ENCODE assay signal across 1 cellular context in the genomic region with DNA sequence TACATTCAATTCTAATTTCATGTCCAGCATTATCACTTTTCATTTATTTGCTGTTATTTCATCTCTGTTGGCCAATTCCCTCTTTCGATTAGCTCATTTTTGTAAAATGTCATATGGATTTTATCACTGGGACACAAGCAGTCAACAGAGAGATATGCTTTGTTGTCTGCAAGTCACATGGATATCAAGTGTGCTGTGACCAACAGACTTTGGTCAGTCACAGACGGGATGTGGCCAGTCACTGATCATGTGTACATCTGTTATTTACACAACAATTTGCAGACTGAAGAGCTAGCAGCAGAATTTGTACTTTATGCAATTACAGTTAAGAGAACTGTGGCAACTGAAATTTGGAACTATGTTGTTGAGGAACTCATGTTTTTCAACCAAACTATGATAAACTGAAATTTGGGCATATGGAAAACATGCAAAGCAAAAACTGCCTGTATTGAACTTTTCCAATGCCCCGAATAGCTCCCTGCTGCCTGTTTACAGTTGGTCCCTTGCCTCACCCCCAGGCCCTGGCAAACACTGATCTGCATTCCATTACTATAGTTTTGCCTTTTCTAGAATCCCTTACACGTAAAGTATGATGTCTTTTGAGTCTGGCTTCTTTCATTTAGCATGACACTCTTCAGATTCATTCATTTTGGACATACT.
A peak's percentile ranks its signal among the peaks of the same experiment; 100 is the strongest.
TF ChIP-seq lines count a peak whose summit lies in the region.

No MANE protein-coding gene starts in this region.

TF ChIP-seq in HepG2, 621 proteins besides CTCF, POLR2A, EP300 and RAD21 (continued from another document and continues in another):
- TF ChIP-seq NFAT5 (CRISPR knock-in tag; IDR thresholded peaks at IDR 0.05) (no peak), KLF11 (CRISPR knock-in tag; IDR thresholded peaks at IDR 0.05) (no peak), PHF20 (CRISPR knock-in tag; IDR thresholded peaks at IDR 0.05) (no peak), MBD4 (IDR thresholded peaks at IDR 0.05; ENCODE audit: borderline replicate concordance, low read length) (no peak; the same call in 1 of the 2 replicates), KLF16 (CRISPR knock-in tag; IDR thresholded peaks at IDR 0.05) (no peak), ZNF800 (CRISPR knock-in tag; IDR thresholded peaks at IDR 0.05) (no peak), ZNF556 (CRISPR knock-in tag; IDR thresholded peaks at IDR 0.05; ENCODE audit: borderline replicate concordance) (no peak; the same call in 1 of the 2 replicates), ATF7-NPFF (CRISPR knock-in tag; IDR thresholded peaks at IDR 0.05; ENCODE audit: low read depth) (no peak), ERF (CRISPR knock-in tag; IDR thresholded peaks at IDR 0.05) (peak; percentile 35; the same call in 1 of the 2 replicates), ZNF720 (CRISPR knock-in tag; IDR thresholded peaks at IDR 0.05) (no peak), SSRP1 (CRISPR knock-in tag; IDR thresholded peaks at IDR 0.05) (no peak), ZNF589 (CRISPR knock-in tag; conservative IDR thresholded peaks at IDR 0.05) (no peak), ZNF24 (IDR thresholded peaks at IDR 0.05) (no peak), ZNF674 (CRISPR knock-in tag; IDR thresholded peaks at IDR 0.05; ENCODE audit: low read depth) (no peak), SCMH1 (CRISPR knock-in tag; IDR thresholded peaks at IDR 0.05; ENCODE audit: borderline replicate concordance) (no peak), MXI1 (IDR thresholded peaks at IDR 0.05; ENCODE audit: borderline replicate concordance, low read depth, low read length) (peak; percentile 55; the same call in 1 of the 3 replicates), TAF15 (IDR thresholded peaks at IDR 0.05; ENCODE audit: low read depth, low read length, poor library complexity, severe bottlenecking) (no peak), ETV6 (CRISPR knock-in tag; conservative IDR thresholded peaks at IDR 0.05) (no peak), NONO (IDR thresholded peaks at IDR 0.05) (no peak), NONO (CRISPR knock-in tag; conservative IDR thresholded peaks at IDR 0.05) (0 out of 2 replicates have a peak, but pooled peaks have one; percentile 44), ETV5 (CRISPR knock-in tag; IDR thresholded peaks at IDR 0.05; ENCODE audit: borderline replicate concordance) (peak; percentile 52; the same call in 1 of the 2 replicates), PHF5A (CRISPR knock-in tag; IDR thresholded peaks at IDR 0.05; ENCODE audit: low read depth, unreplicated experiment) (no peak), JUND (CRISPR knock-in tag; IDR thresholded peaks at IDR 0.05) (no peak), ZNF335 (CRISPR knock-in tag; IDR thresholded peaks at IDR 0.05) (no peak), TBP (CRISPR knock-in tag; IDR thresholded peaks at IDR 0.05) (no peak), ISX (CRISPR knock-in tag; conservative IDR thresholded peaks at IDR 0.05) (no peak), IRF9 (CRISPR knock-in tag; IDR thresholded peaks at IDR 0.05; ENCODE audit: borderline replicate concordance) (no peak), RELA (CRISPR knock-in tag; IDR thresholded peaks at IDR 0.05) (no peak), ZNF432 (CRISPR knock-in tag; IDR thresholded peaks at IDR 0.05; ENCODE audit: borderline replicate concordance) (no peak), ZNF451 (CRISPR knock-in tag; IDR thresholded peaks at IDR 0.05) (no peak), ZFX (CRISPR knock-in tag; IDR thresholded peaks at IDR 0.05; ENCODE audit: low read depth) (no peak), IKZF1 (IDR thresholded peaks at IDR 0.05) (no peak), ONECUT2 (CRISPR knock-in tag; IDR thresholded peaks at IDR 0.05) (no peak), ZNF263 (CRISPR knock-in tag; IDR thresholded peaks at IDR 0.05) (no peak), U2AF2 (IDR thresholded peaks at IDR 0.05; ENCODE audit: low read depth, low read length) (no peak), ZNF670 (CRISPR knock-in tag; IDR thresholded peaks at IDR 0.05; ENCODE audit: borderline replicate concordance) (no peak), TBX3 (IDR thresholded peaks at IDR 0.05; ENCODE audit: borderline replicate concordance) (peak; percentile 61; the same call in 1 of the 2 replicates), ZFP1 (CRISPR knock-in tag; IDR thresholded peaks at IDR 0.05) (no peak), PAWR (CRISPR knock-in tag; IDR thresholded peaks at IDR 0.05; ENCODE audit: borderline replicate concordance) (no peak), EHMT2 (IDR thresholded peaks at IDR 0.05; ENCODE audit: borderline replicate concordance, low read depth, low read length) (peak; percentile 31; the same call in 1 of the 2 replicates), HOXA9 (CRISPR knock-in tag; IDR thresholded peaks at IDR 0.05; ENCODE audit: borderline replicate concordance) (no peak), ZNF414 (CRISPR knock-in tag; IDR thresholded peaks at IDR 0.05) (no peak), SIX4 (CRISPR knock-in tag; IDR thresholded peaks at IDR 0.05) (no peak), SP2 (CRISPR knock-in tag; IDR thresholded peaks at IDR 0.05) (no peak), MAFK (conservative IDR thresholded peaks at IDR 0.05 in 1 of 2, IDR thresholded peaks at IDR 0.05 in 1 of 2; ENCODE audit: low read length in 2 of 2) (peak in 1 of 2 experiments; percentile 19; a peak in 1 of 4 replicates), ZFP36L2 (CRISPR knock-in tag; IDR thresholded peaks at IDR 0.05) (no peak)
- TF ChIP-seq, protein P1, sequence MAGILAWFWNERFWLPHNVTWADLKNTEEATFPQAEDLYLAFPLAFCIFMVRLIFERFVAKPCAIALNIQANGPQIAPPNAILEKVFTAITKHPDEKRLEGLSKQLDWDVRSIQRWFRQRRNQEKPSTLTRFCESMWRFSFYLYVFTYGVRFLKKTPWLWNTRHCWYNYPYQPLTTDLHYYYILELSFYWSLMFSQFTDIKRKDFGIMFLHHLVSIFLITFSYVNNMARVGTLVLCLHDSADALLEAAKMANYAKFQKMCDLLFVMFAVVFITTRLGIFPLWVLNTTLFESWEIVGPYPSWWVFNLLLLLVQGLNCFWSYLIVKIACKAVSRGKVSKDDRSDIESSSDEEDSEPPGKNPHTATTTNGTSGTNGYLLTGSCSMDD (CRISPR knock-in tag; IDR thresholded peaks at IDR 0.05), result no peak
- TF ChIP-seq, protein P2, sequence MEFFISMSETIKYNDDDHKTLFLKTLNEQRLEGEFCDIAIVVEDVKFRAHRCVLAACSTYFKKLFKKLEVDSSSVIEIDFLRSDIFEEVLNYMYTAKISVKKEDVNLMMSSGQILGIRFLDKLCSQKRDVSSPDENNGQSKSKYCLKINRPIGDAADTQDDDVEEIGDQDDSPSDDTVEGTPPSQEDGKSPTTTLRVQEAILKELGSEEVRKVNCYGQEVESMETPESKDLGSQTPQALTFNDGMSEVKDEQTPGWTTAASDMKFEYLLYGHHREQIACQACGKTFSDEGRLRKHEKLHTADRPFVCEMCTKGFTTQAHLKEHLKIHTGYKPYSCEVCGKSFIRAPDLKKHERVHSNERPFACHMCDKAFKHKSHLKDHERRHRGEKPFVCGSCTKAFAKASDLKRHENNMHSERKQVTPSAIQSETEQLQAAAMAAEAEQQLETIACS (CRISPR knock-in tag; IDR thresholded peaks at IDR 0.05), result no peak
- TF ChIP-seq, protein P3, sequence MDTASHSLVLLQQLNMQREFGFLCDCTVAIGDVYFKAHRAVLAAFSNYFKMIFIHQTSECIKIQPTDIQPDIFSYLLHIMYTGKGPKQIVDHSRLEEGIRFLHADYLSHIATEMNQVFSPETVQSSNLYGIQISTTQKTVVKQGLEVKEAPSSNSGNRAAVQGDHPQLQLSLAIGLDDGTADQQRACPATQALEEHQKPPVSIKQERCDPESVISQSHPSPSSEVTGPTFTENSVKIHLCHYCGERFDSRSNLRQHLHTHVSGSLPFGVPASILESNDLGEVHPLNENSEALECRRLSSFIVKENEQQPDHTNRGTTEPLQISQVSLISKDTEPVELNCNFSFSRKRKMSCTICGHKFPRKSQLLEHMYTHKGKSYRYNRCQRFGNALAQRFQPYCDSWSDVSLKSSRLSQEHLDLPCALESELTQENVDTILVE (CRISPR knock-in tag; IDR thresholded peaks at IDR 0.05), result no peak
- TF ChIP-seq, protein P4, sequence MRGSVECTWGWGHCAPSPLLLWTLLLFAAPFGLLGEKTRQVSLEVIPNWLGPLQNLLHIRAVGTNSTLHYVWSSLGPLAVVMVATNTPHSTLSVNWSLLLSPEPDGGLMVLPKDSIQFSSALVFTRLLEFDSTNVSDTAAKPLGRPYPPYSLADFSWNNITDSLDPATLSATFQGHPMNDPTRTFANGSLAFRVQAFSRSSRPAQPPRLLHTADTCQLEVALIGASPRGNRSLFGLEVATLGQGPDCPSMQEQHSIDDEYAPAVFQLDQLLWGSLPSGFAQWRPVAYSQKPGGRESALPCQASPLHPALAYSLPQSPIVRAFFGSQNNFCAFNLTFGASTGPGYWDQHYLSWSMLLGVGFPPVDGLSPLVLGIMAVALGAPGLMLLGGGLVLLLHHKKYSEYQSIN (CRISPR knock-in tag; IDR thresholded peaks at IDR 0.05; ENCODE audit: borderline replicate concordance), result no peak
- TF ChIP-seq, protein P5, sequence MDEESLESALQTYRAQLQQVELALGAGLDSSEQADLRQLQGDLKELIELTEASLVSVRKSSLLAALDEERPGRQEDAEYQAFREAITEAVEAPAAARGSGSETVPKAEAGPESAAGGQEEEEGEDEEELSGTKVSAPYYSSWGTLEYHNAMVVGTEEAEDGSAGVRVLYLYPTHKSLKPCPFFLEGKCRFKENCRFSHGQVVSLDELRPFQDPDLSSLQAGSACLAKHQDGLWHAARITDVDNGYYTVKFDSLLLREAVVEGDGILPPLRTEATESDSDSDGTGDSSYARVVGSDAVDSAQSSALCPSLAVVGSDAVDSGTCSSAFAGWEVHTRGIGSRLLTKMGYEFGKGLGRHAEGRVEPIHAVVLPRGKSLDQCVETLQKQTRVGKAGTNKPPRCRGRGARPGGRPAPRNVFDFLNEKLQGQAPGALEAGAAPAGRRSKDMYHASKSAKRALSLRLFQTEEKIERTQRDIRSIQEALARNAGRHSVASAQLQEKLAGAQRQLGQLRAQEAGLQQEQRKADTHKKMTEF (CRISPR knock-in tag; IDR thresholded peaks at IDR 0.05), result peak; percentile 47; the same call in 1 of the 2 replicates
